ENCODE assay signal across 26 cellular contexts in the genomic region with DNA sequence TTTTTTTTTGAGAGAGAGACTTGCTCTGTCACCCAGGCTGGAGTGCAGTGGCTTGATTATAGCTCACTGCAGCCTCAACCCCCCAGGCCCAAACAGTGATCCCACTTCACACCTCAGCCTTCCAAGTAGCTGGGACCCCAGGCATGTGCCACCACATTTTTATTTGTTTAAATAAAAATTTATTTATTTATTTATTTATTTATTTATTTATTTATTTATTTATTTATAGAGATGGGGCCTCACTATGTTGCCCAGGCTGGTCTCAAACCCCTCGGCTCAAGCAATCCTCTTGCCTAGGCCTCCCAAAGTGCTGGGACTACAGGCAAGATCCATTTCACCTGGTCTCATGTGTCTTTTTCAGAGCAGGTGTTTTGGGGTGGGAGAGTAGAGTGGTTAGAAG. TPM values are rescaled to one million over a fixed set of nuclear protein-coding genes. Genes with fewer than 3 reads are reported as not detected.
DNase-seq lines count a peak whose midpoint lies in the region; ATAC-seq and TF ChIP-seq lines count a peak whose summit lies in the region.
"Had no signal": no experiment of that assay in that cellular context is flagged by ENCODE, and none has a peak within 500 bp of the region (broad histone marks: within the 10 kb centered on the region; RNA-seq: fewer than 3 reads in every experiment).

No MANE protein-coding gene starts in this region.

- H3K27me3 Mint-ChIP-seq in WTC11 (ENCODE audit: low read depth) = peaks cover 65% of the 10 kb centered on the region
- H3K27me3 Mint-ChIP-seq in neural progenitor cell (ENCODE audit: insufficient read depth, low read depth) = peaks cover 2% of the 10 kb centered on the region
- no peaks in the 10 kb centered on the region for H3K27me3 Mint-ChIP-seq in activated naive CD4-positive, alpha-beta T cell treated with anti-CD3 and anti-CD28 coated beads for 36 hours (ENCODE audit: low read depth)
- H3K27me3 Mint-ChIP-seq: CD4-positive, alpha-beta memory T cell; CD4-positive, CD25-positive, alpha-beta regulatory T cell; CD8-positive, alpha-beta memory T cell had no signal

- H3K27me3 ChIP-seq in cardiac muscle cell = no peaks in the 10 kb centered on the region
- no peaks in the 10 kb centered on the region for H3K27me3 ChIP-seq in right cardiac atrium (ENCODE audit: control insufficient read depth, insufficient read depth)
- no peaks in the 10 kb centered on the region for H3K27me3 ChIP-seq in neural progenitor cell
- H3K27me3 ChIP-seq in gastrocnemius medialis = no peaks in the 10 kb centered on the region
- H3K27me3 ChIP-seq: BE2C, BLaER1 had no signal

- in situ Hi-C loops in gastrocnemius medialis (cut with MboI; ENCODE audit: low sequenced_read_pairs in 4 of 4) = no loop called here

- H3K9me3 ChIP-seq in cardiac muscle cell (ENCODE audit: low read depth) (no peaks in the 10 kb centered on the region), right cardiac atrium (ENCODE audit: control insufficient read depth, low read length) (no peaks in the 10 kb centered on the region), neural progenitor cell (ENCODE audit: low read depth) (no peaks in the 10 kb centered on the region), gastrocnemius medialis (no peaks in the 10 kb centered on the region)
- H3K9me3 ChIP-seq: BE2C had no signal

- H3F3A ChIP-seq in neural progenitor cell (ENCODE audit: low read depth) = no peaks in the 10 kb centered on the region

- H3K4me3 Mint-ChIP-seq in WTC11 = no peak overlapping the region
- H3K4me3 Mint-ChIP-seq in neural progenitor cell = no peak overlapping the region
- no peak overlapping the region for H3K4me3 Mint-ChIP-seq in activated naive CD4-positive, alpha-beta T cell treated with anti-CD3 and anti-CD28 coated beads for 36 hours
- H3K4me3 Mint-ChIP-seq: CD14-positive monocyte; CD4-positive, alpha-beta memory T cell; CD4-positive, CD25-positive, alpha-beta regulatory T cell; CD8-positive, alpha-beta memory T cell had no signal

- H3K4me3 ChIP-seq in cardiac muscle cell (no peak overlapping the region), right cardiac atrium (ENCODE audit: low read length) (no peak overlapping the region), neural progenitor cell (no peak overlapping the region), gastrocnemius medialis (no peak overlapping the region)
- H3K4me3 ChIP-seq: BLaER1, GM12878 had no signal

- H3K4me1 ChIP-seq in cardiac muscle cell (ENCODE audit: low read depth) = peaks cover 18% of the 10 kb centered on the region
- H3K4me1 ChIP-seq in right cardiac atrium (ENCODE audit: control insufficient read depth, insufficient read depth, low read length) = no peaks in the 10 kb centered on the region
- H3K4me1 ChIP-seq in neural progenitor cell = no peaks in the 10 kb centered on the region
- peaks cover 41 to 49% of the 10 kb centered on the region in 2 donors for H3K4me1 ChIP-seq in gastrocnemius medialis
- H3K4me1 ChIP-seq: BE2C, BLaER1 had no signal

- H3K27ac ChIP-seq in cardiac muscle cell (peak overlapping the region; percentile 53), right cardiac atrium (ENCODE audit: low read length) (no peak overlapping the region), neural progenitor cell (no peak overlapping the region), gastrocnemius medialis (peak overlapping the region; percentile 93 to 97 (median 96))
- H3K27ac ChIP-seq: 22Rv1, BLaER1 had no signal

- H3K36me3 ChIP-seq in cardiac muscle cell (no peaks in the 10 kb centered on the region), neural progenitor cell (no peaks in the 10 kb centered on the region), gastrocnemius medialis (peaks cover 0 to 7% of the 10 kb centered on the region in 2 donors)
- H3K36me3 ChIP-seq: BE2C had no signal

- no peak overlapping the region for H3K9ac ChIP-seq in neural progenitor cell
- H3K9ac ChIP-seq: BLaER1 had no signal

- H3K79me2 ChIP-seq in neural progenitor cell (ENCODE audit: low read depth) = no peaks in the 10 kb centered on the region

- peaks cover 42% of the 10 kb centered on the region for H3K36me3 Mint-ChIP-seq in WTC11
- peaks cover 2% of the 10 kb centered on the region for H3K36me3 Mint-ChIP-seq in neural progenitor cell
- H3K36me3 Mint-ChIP-seq in activated naive CD4-positive, alpha-beta T cell treated with anti-CD3 and anti-CD28 coated beads for 36 hours (ENCODE audit: low read depth) = peaks cover 8% of the 10 kb centered on the region

- H3K4me2 ChIP-seq in neural progenitor cell = no peak overlapping the region
- H3K4me2 ChIP-seq: BLaER1 had no signal

- POLR2A ChIA-PET in WTC11 (lab: Charles Lee) = no interaction called here

- CTCF ChIA-PET in WTC11 (lab: Charles Lee) = interaction anchor here (0.6 to 1.3 kb wide), 2 partner anchors 10 to 15 kb away, joined by 3 to 8 read pairs; no protein-coding TSS in a partner anchor
- CTCF ChIA-PET in activated naive CD4-positive, alpha-beta T cell treated with anti-CD3 and anti-CD28 coated beads for 36 hours (lab: Charles Lee) = no interaction called here

- no peak for TF ChIP-seq CTCF in cardiac muscle cell (IDR thresholded peaks at IDR 0.05; ENCODE audit: low read depth, low read length)
- no peak for TF ChIP-seq CTCF in WTC11 (IDR thresholded peaks at IDR 0.05)
- TF ChIP-seq CTCF in neural progenitor cell (IDR thresholded peaks at IDR 0.05) = no peak
- TF ChIP-seq CTCF in gastrocnemius medialis (IDR thresholded peaks at IDR 0.05 in 4 of 5, conservative IDR thresholded peaks at IDR 0.05 in 1 of 5) = no peak

- no peak overlapping the region for H2AFZ ChIP-seq in neural progenitor cell (replicated peaks)

- 94% methylated on average over 1 of the region's 1 CpG for WGBS in right cardiac atrium

- H3K4me1 Mint-ChIP-seq in WTC11 (no peaks in the 10 kb centered on the region), neural progenitor cell (peaks cover 6% of the 10 kb centered on the region)
- H3K4me1 Mint-ChIP-seq in activated naive CD4-positive, alpha-beta T cell treated with anti-CD3 and anti-CD28 coated beads for 36 hours (ENCODE audit: low read depth) = no peaks in the 10 kb centered on the region
- H3K4me1 Mint-ChIP-seq: CD4-positive, alpha-beta memory T cell; CD8-positive, alpha-beta memory T cell had no signal

- H4K20me1 ChIP-seq in neural progenitor cell (ENCODE audit: low read depth) = no peaks in the 10 kb centered on the region
- H4K20me1 ChIP-seq: BLaER1 had no signal

- intact Hi-C loops in right cardiac atrium (cut with DNase I) = loop anchor here in 1 of 4 donors (10.0 kb wide), 1 partner anchor 290 kb away; no protein-coding TSS in a partner anchor
- intact Hi-C loops in gastrocnemius medialis (cut with DNase I; ENCODE audit: low total_unique reads) = no loop called here
- intact Hi-C loops in activated naive CD4-positive, alpha-beta T cell treated with anti-CD3 and anti-CD28 coated beads for 36 hours (cut with micrococcal nuclease) = no loop called here
- intact Hi-C loops in posterior vena cava (cut with DNase I) = no loop called here

- H3K27ac Mint-ChIP-seq in WTC11 (no peak overlapping the region), neural progenitor cell (peak overlapping the region; percentile 21)
- H3K27ac Mint-ChIP-seq in activated naive CD4-positive, alpha-beta T cell treated with anti-CD3 and anti-CD28 coated beads for 36 hours = no peak overlapping the region
- H3K27ac Mint-ChIP-seq: CD4-positive, alpha-beta memory T cell; CD4-positive, CD25-positive, alpha-beta regulatory T cell had no signal

- peaks cover 46% of the 10 kb centered on the region for H3K9me3 Mint-ChIP-seq in WTC11
- peaks cover 15% of the 10 kb centered on the region for H3K9me3 Mint-ChIP-seq in neural progenitor cell
- H3K9me3 Mint-ChIP-seq in activated naive CD4-positive, alpha-beta T cell treated with anti-CD3 and anti-CD28 coated beads for 36 hours = peaks cover 12% of the 10 kb centered on the region

- no peak for TF ChIP-seq POLR2A in gastrocnemius medialis (IDR thresholded peaks at IDR 0.05)

- DNase-seq in cardiac muscle cell (ENCODE audit: low read depth in 1 of 2, low spot score in 1 of 2) (no peak), right cardiac atrium (no peak), WTC11 (ENCODE audit: low spot score) (no peak), neural progenitor cell (ENCODE audit: low spot score) (no peak), gastrocnemius medialis (no peak), posterior vena cava (ENCODE audit: low spot score) (no peak)
- no peak for DNase-seq in activated naive CD4-positive, alpha-beta T cell treated with anti-CD3 and anti-CD28 coated beads for 36 hours
- DNase-seq: ACHN; BE2C; C1 segment of cervical spinal cord; CD4-positive, alpha-beta memory T cell; CD4-positive, CD25-positive, alpha-beta regulatory T cell; CD8-positive, alpha-beta memory T cell; COR-L47; DMS 273 treated with DMSO at 0.1 percent for 48 hours; DMS153; DMS53; DND-41; EL; GDM1 had no signal

- ATAC-seq in right cardiac atrium (no peak), WTC11 (no peak), gastrocnemius medialis (no peak)
- no peak for ATAC-seq in activated CD4-positive, CD25-positive, alpha-beta regulatory T cell treated with anti-CD3 and anti-CD28 coated beads, Interleukin-2, amount 50 U/mL, for 24 hours
- ATAC-seq: GM12878 had no signal

TF ChIP-seq in WTC11, 78 proteins besides CTCF, POLR2A, EP300 and RAD21 (continues in another document):
- TF ChIP-seq HMGA2 (CRISPR knock-in tag; IDR thresholded peaks at IDR 0.05) = 0 out of 2 replicates have a peak, but pooled peaks have one; percentile 10

RNA-seq across cellular contexts. Expression of gene CAPN3, which starts 15.5 kb away (rescaled TPM):
- total RNA-seq in cardiac muscle cell = 37.9 and 88.3 TPM in 2 replicates
- polyA plus RNA-seq in cardiac muscle cell = 47.0 and 79.7 TPM in 2 replicates
- total RNA-seq in right cardiac atrium = 10 to 100 TPM in 1 of 4 donors, 1 to 10 TPM in 3; 6.8 to 11.3 (median 7.2) TPM
- 11.4 TPM for polyA plus RNA-seq in right cardiac atrium
- 0.70 to 1.4 TPM (median 1.3 TPM) in 3 replicates for total RNA-seq in WTC11 (2021)
- total RNA-seq in neural progenitor cell (ENCODE audit: low replicate concordance) = 0.37 TPM in 1 of 2 replicates, not detected in the other
- total RNA-seq in gastrocnemius medialis = 100 to 1,000 TPM in 3 of 4 donors, 10 to 100 TPM in 1; 96.8 to 263 (median 163) TPM
- total RNA-seq in activated naive CD4-positive, alpha-beta T cell treated with anti-CD3 and anti-CD28 coated beads for 36 hours = 1 to 10 TPM in 1 of 2 experiments, under 1 TPM in 1; 0.83 to 1.5 TPM
- total RNA-seq in posterior vena cava = 10 to 100 TPM in 1 of 2 donors, 1 to 10 TPM in 1; 7.6 to 11.8 TPM
- total RNA-seq: A172 had no signal

Comparison
In these comparisons a context has a peak if more than half of its experiments do, and no peak if none do; other contexts are left out.
1. H3K27ac ChIP-seq: peak in cardiac muscle cell (single experiment) and gastrocnemius medialis (4 of 4); none in right cardiac atrium (single experiment) and neural progenitor cell (single experiment).